Comparison of ENCODE assay signal across 1 cellular context in the genomic region with DNA sequence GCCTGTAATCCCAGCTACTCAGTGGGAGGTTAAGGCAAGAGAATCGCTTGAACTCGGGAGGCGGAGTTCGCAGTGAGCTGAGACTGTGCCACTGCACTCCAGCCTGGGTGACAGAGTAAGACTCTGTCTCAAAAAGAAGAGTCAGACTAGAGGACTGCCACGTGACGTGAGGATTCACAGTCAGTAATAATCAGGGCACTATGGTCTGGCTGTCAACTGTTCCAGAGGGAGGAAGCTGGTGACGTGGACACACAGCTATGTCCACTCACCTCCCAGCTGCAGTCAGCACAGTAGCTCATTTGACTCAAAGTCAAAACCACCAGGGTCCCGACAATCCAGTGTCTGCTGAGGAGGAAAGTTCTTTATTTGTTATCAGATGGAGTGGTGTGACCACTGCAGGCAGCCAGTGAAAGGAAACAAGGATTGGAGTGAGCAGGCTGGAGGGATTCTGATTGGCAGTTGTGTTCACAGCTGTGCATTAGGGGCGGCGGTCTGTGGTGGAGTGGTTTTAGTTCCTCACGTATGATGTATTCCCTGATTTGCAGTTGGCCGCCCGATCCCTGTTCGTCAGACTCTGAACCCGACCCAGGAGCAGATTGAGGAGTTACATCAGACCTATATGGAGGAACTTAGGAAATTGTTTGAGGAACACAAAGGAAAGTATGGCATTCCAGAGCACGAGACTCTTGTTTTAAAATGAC.
A peak's percentile ranks its signal among the peaks of the same experiment; 100 is the strongest.
TF ChIP-seq lines count a peak whose summit lies in the region.

No MANE protein-coding gene starts in this region.

TF ChIP-seq in K562, 482 proteins besides CTCF, POLR2A, EP300 and RAD21 (continued from another document and continues in another):
- TF ChIP-seq, protein P1, sequence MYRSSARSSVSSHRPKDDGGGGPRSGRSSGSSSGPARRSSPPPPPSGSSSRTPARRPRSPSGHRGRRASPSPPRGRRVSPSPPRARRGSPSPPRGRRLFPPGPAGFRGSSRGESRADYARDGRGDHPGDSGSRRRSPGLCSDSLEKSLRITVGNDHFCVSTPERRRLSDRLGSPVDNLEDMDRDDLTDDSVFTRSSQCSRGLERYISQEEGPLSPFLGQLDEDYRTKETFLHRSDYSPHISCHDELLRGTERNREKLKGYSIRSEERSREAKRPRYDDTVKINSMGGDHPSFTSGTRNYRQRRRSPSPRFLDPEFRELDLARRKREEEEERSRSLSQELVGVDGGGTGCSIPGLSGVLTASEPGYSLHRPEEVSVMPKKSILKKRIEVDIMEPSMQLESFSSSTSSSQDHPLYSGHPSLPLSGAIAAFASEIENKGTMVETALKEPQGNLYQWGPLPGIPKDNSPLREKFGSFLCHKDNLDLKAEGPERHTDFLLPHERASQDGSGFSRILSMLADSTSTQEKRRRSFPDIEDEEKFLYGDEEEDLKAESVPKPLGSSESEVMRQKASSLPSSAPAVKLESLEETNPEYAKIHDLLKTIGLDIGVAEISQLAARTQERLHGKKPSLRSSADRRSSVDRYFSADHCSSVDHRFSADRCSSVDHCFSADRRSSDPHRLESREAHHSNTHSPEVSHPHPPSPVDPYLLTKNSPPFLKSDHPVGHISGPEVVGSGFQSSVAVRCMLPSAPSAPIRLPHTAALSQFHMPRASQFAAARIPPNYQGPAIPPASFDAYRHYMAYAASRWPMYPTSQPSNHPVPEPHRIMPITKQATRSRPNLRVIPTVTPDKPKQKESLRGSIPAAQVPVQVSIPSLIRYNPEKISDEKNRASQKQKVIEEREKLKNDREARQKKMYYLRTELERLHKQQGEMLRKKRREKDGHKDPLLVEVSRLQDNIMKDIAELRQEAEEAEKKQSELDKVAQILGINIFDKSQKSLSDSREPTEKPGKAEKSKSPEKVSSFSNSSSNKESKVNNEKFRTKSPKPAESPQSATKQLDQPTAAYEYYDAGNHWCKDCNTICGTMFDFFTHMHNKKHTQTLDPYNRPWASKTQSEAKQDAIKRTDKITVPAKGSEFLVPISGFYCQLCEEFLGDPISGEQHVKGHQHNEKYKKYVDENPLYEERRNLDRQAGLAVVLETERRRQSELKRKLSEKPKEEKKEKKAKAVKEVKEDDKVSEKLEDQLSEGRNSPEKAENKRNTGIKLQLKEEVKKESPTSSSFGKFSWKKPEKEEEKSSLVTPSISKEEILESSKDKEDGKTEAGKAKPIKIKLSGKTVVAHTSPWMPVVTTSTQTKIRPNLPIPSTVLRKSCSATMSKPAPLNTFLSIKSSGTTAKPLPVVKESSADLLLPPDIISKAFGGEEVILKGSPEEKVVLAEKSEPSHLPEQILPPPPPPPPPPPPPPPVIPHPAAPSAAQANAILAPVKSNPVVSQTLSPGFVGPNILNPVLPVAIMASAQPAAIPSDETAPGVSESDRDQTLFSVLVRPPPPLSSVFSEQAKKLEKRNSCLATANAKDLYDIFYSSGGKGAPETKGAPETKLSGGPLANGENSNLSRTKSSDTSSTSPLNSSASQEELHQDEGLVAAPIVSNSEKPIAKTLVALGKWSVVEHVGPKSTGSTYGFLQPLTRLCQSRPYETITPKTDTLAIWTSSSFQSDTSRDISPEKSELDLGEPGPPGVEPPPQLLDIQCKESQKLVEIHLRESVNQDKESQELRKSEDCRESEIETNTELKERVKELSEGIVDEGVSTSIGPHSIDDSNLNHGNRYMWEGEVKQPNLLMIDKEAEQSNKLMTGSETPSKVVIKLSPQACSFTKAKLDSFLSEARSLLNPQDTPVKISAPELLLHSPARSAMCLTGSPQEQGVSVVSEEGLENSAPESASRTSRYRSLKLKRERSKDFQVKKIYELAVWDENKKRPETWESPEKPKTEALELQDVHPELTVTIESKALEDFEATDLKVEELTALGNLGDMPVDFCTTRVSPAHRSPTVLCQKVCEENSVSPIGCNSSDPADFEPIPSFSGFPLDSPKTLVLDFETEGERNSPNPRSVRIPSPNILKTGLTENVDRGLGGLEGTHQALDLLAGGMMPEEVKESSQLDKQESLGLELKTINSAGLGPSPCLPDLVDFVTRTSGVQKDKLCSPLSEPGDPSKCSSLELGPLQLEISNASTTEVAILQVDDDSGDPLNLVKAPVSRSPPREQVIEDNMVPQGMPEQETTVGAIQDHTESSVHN (IDR thresholded peaks at IDR 0.05; ENCODE audit: borderline replicate concordance in 1 of 2, low read depth in 1 of 2): peak in 1 of 2 experiments; percentile 98; a peak in 2 of 4 replicates
- TF ChIP-seq FOXK1 (CRISPR knock-in tag; IDR thresholded peaks at IDR 0.05; ENCODE audit: borderline replicate concordance) (no peak), ETS2 (tag; IDR thresholded peaks at IDR 0.05; ENCODE audit: borderline replicate concordance, poor library complexity, severe bottlenecking) (no peak), CBX5 (IDR thresholded peaks at IDR 0.05; ENCODE audit: borderline replicate concordance, low read depth) (no peak), STAT5B (CRISPR knock-in tag; IDR thresholded peaks at IDR 0.05) (no peak), ZNF124 (CRISPR knock-in tag; IDR thresholded peaks at IDR 0.05) (no peak), NFIC (IDR thresholded peaks at IDR 0.05) (no peak), RB1 (IDR thresholded peaks at IDR 0.05; ENCODE audit: low read depth) (no peak), HNRNPLL (IDR thresholded peaks at IDR 0.05; ENCODE audit: low read depth, low read length, poor library complexity, severe bottlenecking) (no peak), HOXB6 (CRISPR knock-in tag; IDR thresholded peaks at IDR 0.05; ENCODE audit: borderline replicate concordance) (no peak), SLC30A9 (CRISPR knock-in tag; IDR thresholded peaks at IDR 0.05) (no peak), MAZ (CRISPR knock-in tag; conservative IDR thresholded peaks at IDR 0.05 in 1 of 2, IDR thresholded peaks at IDR 0.05 in 1 of 2) (0 out of 4 replicates have a peak, but pooled peaks of 1 of the 2 experiments have one; percentile 15), TRIM28 (IDR thresholded peaks at IDR 0.05) (no peak), FUS (optimal IDR thresholded peaks at IDR 0.05; ENCODE audit: low read depth, low read length) (no peak), ETV5 (CRISPR knock-in tag; IDR thresholded peaks at IDR 0.05; ENCODE audit: low read depth) (no peak), ZNF239 (CRISPR knock-in tag; IDR thresholded peaks at IDR 0.05) (no peak), SAFB (IDR thresholded peaks at IDR 0.05; ENCODE audit: borderline replicate concordance, low read depth, low read length) (no peak), CHD1 (IDR thresholded peaks at IDR 0.05; ENCODE audit: low read length) (no peak), DNMT1 (IDR thresholded peaks at IDR 0.05) (no peak), RBM39 (optimal IDR thresholded peaks at IDR 0.05; ENCODE audit: low read depth, low read length) (no peak), ZNF764 (CRISPR knock-in tag; IDR thresholded peaks at IDR 0.05; ENCODE audit: low read depth) (no peak), OTX1 (CRISPR knock-in tag; IDR thresholded peaks at IDR 0.05) (no peak), FOXJ2 (tag; IDR thresholded peaks at IDR 0.05) (no peak), ZNF696 (CRISPR knock-in tag; conservative IDR thresholded peaks at IDR 0.05) (no peak), ZNF79 (CRISPR knock-in tag; IDR thresholded peaks at IDR 0.05; ENCODE audit: low read depth) (no peak), U2AF2 (optimal IDR thresholded peaks at IDR 0.05; ENCODE audit: low read depth, low read length) (no peak)
- TF ChIP-seq, protein P2, sequence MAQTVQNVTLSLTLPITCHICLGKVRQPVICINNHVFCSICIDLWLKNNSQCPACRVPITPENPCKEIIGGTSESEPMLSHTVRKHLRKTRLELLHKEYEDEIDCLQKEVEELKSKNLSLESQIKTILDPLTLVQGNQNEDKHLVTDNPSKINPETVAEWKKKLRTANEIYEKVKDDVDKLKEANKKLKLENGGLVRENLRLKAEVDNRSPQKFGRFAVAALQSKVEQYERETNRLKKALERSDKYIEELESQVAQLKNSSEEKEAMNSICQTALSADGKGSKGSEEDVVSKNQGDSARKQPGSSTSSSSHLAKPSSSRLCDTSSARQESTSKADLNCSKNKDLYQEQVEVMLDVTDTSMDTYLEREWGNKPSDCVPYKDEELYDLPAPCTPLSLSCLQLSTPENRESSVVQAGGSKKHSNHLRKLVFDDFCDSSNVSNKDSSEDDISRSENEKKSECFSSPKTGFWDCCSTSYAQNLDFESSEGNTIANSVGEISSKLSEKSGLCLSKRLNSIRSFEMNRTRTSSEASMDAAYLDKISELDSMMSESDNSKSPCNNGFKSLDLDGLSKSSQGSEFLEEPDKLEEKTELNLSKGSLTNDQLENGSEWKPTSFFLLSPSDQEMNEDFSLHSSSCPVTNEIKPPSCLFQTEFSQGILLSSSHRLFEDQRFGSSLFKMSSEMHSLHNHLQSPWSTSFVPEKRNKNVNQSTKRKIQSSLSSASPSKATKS (CRISPR knock-in tag; IDR thresholded peaks at IDR 0.05): no peak
- TF ChIP-seq, protein P3, sequence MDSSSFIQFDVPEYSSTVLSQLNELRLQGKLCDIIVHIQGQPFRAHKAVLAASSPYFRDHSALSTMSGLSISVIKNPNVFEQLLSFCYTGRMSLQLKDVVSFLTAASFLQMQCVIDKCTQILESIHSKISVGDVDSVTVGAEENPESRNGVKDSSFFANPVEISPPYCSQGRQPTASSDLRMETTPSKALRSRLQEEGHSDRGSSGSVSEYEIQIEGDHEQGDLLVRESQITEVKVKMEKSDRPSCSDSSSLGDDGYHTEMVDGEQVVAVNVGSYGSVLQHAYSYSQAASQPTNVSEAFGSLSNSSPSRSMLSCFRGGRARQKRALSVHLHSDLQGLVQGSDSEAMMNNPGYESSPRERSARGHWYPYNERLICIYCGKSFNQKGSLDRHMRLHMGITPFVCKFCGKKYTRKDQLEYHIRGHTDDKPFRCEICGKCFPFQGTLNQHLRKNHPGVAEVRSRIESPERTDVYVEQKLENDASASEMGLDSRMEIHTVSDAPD (CRISPR knock-in tag; IDR thresholded peaks at IDR 0.05): no peak
- TF ChIP-seq, protein P4, sequence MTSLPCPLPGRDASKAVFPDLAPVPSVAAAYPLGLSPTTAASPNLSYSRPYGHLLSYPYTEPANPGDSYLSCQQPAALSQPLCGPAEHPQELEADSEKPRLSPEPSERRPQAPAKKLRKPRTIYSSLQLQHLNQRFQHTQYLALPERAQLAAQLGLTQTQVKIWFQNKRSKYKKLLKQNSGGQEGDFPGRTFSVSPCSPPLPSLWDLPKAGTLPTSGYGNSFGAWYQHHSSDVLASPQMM (CRISPR knock-in tag; IDR thresholded peaks at IDR 0.05): no peak
- TF ChIP-seq, protein P5, sequence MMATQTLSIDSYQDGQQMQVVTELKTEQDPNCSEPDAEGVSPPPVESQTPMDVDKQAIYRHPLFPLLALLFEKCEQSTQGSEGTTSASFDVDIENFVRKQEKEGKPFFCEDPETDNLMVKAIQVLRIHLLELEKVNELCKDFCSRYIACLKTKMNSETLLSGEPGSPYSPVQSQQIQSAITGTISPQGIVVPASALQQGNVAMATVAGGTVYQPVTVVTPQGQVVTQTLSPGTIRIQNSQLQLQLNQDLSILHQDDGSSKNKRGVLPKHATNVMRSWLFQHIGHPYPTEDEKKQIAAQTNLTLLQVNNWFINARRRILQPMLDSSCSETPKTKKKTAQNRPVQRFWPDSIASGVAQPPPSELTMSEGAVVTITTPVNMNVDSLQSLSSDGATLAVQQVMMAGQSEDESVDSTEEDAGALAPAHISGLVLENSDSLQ (IDR thresholded peaks at IDR 0.05): peak; percentile 94
- TF ChIP-seq, protein P6, sequence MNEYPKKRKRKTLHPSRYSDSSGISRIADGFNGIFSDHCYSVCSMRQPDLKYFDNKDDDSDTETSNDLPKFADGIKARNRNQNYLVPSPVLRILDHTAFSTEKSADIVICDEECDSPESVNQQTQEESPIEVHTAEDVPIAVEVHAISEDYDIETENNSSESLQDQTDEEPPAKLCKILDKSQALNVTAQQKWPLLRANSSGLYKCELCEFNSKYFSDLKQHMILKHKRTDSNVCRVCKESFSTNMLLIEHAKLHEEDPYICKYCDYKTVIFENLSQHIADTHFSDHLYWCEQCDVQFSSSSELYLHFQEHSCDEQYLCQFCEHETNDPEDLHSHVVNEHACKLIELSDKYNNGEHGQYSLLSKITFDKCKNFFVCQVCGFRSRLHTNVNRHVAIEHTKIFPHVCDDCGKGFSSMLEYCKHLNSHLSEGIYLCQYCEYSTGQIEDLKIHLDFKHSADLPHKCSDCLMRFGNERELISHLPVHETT (CRISPR knock-in tag; conservative IDR thresholded peaks at IDR 0.05 in 1 of 2, IDR thresholded peaks at IDR 0.05 in 1 of 2): no peak
- TF ChIP-seq, protein P7, sequence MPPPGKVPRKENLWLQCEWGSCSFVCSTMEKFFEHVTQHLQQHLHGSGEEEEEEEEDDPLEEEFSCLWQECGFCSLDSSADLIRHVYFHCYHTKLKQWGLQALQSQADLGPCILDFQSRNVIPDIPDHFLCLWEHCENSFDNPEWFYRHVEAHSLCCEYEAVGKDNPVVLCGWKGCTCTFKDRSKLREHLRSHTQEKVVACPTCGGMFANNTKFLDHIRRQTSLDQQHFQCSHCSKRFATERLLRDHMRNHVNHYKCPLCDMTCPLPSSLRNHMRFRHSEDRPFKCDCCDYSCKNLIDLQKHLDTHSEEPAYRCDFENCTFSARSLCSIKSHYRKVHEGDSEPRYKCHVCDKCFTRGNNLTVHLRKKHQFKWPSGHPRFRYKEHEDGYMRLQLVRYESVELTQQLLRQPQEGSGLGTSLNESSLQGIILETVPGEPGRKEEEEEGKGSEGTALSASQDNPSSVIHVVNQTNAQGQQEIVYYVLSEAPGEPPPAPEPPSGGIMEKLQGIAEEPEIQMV (tag; conservative IDR thresholded peaks at IDR 0.05; ENCODE audit: low read depth): no peak
- TF ChIP-seq, protein P8, sequence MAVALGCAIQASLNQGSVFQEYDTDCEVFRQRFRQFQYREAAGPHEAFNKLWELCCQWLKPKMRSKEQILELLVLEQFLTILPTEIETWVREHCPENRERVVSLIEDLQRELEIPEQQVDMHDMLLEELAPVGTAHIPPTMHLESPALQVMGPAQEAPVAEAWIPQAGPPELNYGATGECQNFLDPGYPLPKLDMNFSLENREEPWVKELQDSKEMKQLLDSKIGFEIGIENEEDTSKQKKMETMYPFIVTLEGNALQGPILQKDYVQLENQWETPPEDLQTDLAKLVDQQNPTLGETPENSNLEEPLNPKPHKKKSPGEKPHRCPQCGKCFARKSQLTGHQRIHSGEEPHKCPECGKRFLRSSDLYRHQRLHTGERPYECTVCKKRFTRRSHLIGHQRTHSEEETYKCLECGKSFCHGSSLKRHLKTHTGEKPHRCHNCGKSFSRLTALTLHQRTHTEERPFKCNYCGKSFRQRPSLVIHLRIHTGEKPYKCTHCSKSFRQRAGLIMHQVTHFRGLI (CRISPR knock-in tag; IDR thresholded peaks at IDR 0.05): no peak
